Comparison of ENCODE assay signal across 13 cellular contexts in genomic region chr11:83725161-83725560, GRCh38.
DNase-seq lines count a peak whose midpoint lies in the region; ATAC-seq, FAIRE-seq and TF ChIP-seq lines count a peak whose summit lies in the region.
"Had no signal": no experiment of that assay in that cellular context is flagged by ENCODE, and none has a peak within 500 bp of the region (broad histone marks: within the 10 kb centered on the region; RNA-seq: fewer than 3 reads in every experiment).

No MANE protein-coding gene starts in this region.

- no peaks in the 10 kb centered on the region for H3K36me3 Mint-ChIP-seq in H9 (ENCODE audit: insufficient read depth in 1 of 3, low read depth in 3 of 3)

- H4K20me1 ChIP-seq in H9 (ENCODE audit: control insufficient read depth, insufficient read depth, insufficient read length) (peaks cover 2% of the 10 kb centered on the region), smooth muscle cell (ENCODE audit: low read depth) (no peaks in the 10 kb centered on the region)

- TF ChIP-seq EP300 in transverse colon (IDR thresholded peaks at IDR 0.05; ENCODE audit: low read depth) (no peak), tibial nerve (IDR thresholded peaks at IDR 0.05) (no peak)

- no peak overlapping the region for H4K5ac ChIP-seq in H9 (ENCODE audit: insufficient read length, low read depth, low read length)

- TF ChIP-seq CTCF in H9 (conservative IDR thresholded peaks at IDR 0.05) (no peak), kidney (IDR thresholded peaks at IDR 0.05; ENCODE audit: borderline replicate concordance, extremely low read depth, insufficient read depth) (no peak), smooth muscle cell (IDR thresholded peaks at IDR 0.05; ENCODE audit: borderline replicate concordance, insufficient read depth, poor library complexity, severe bottlenecking) (no peak), transverse colon (IDR thresholded peaks at IDR 0.05) (no peak), tibial nerve (IDR thresholded peaks at IDR 0.05) (no peak)

- H3K9ac ChIP-seq in H9 (ENCODE audit: extremely low read depth, insufficient read length, low read length) (peak overlapping the region; percentile 52), kidney (ENCODE audit: low read length in 2 of 2) (peak overlapping the region in 1 of 2 donors; percentile 13), smooth muscle cell (ENCODE audit: low read depth) (peak overlapping the region; percentile 19)

- no peak for TF ChIP-seq POLR2A in transverse colon (IDR thresholded peaks at IDR 0.05)
- TF ChIP-seq POLR2A in tibial nerve (IDR thresholded peaks at IDR 0.05), result no peak

- H3K4me1 ChIP-seq in H9 (ENCODE audit: insufficient read depth, low read length), result peaks cover 10% of the 10 kb centered on the region
- H3K4me1 ChIP-seq in kidney (ENCODE audit: control insufficient read depth in 1 of 2, insufficient read depth in 1 of 2, low read depth in 1 of 2, low read length in 2 of 2), result no peaks in the 10 kb centered on the region
- peaks cover 17% of the 10 kb centered on the region for H3K4me1 ChIP-seq in smooth muscle cell (ENCODE audit: low read depth)
- H3K4me1 ChIP-seq in transverse colon, result peaks cover 0 to 12% (median 0%) of the 10 kb centered on the region in 4 donors
- H3K4me1 ChIP-seq in tibial nerve, result peaks cover 0 to 9% (median 3%) of the 10 kb centered on the region in 4 donors

- ATAC-seq in HG02763 (IDR thresholded peaks at IDR 0.05; ENCODE audit: unreplicated experiment), result no peak
- ATAC-seq in GM21529 (IDR thresholded peaks at IDR 0.05; ENCODE audit: unreplicated experiment), result no peak
- ATAC-seq: activated T-cell treated with anti-CD3 and anti-CD28 coated beads, Interleukin-2, amount 50 U/mL, for 4 hours had no signal

- intact Hi-C loops in kidney (cut with DNase I) (no loop called here), transverse colon (cut with DNase I; ENCODE audit: low total_unique reads) (loop anchor here (10.0 kb wide), 1 partner anchor 430 kb away; no protein-coding TSS in a partner anchor)

- no peak overlapping the region for H4K8ac ChIP-seq in H9 (replicated peaks; ENCODE audit: insufficient read length, low read depth, low read length)

- no peak overlapping the region for H3K14ac ChIP-seq in H9 (ENCODE audit: insufficient read depth, low read length)

- H2AFZ ChIP-seq in H9 (ENCODE audit: low read length) (peak overlapping the region; percentile 49), smooth muscle cell (ENCODE audit: low read depth) (peak overlapping the region; percentile 73)

- no peak overlapping the region for H2BK15ac ChIP-seq in H9 (ENCODE audit: low read depth, low read length)

- no peak overlapping the region for H4K91ac ChIP-seq in H9 (ENCODE audit: insufficient read length, low read depth, low read length)

- H3K36me3 ChIP-seq in kidney (ENCODE audit: control insufficient read depth in 1 of 2, insufficient read depth in 2 of 2, low read length in 2 of 2), result no peaks in the 10 kb centered on the region
- H3K36me3 ChIP-seq in smooth muscle cell (ENCODE audit: low read depth), result no peaks in the 10 kb centered on the region
- no peaks in the 10 kb centered on the region for H3K36me3 ChIP-seq in transverse colon
- H3K36me3 ChIP-seq in tibial nerve, result no peaks in the 10 kb centered on the region

- no peak overlapping the region for H2BK12ac ChIP-seq in H9 (ENCODE audit: insufficient read length, low read depth, low read length)

- no peak overlapping the region for H2AK5ac ChIP-seq in H9 (ENCODE audit: insufficient read length, low read length)

- H3K18ac ChIP-seq in H9 (ENCODE audit: insufficient read length, low read depth, low read length), result no peak overlapping the region

- H3K23ac ChIP-seq in H9 (ENCODE audit: insufficient read length, low read depth, low read length), result no peak overlapping the region

- H3K79me2 ChIP-seq in H9 (ENCODE audit: insufficient read depth, low read length), result no peaks in the 10 kb centered on the region
- H3K79me2 ChIP-seq in smooth muscle cell (ENCODE audit: low read depth), result no peaks in the 10 kb centered on the region

- peak; percentile 34 for DNase-seq in H9
- DNase-seq in astrocyte of the hippocampus (ENCODE audit: low read depth, low spot score), result peak; percentile 32
- DNase-seq in kidney, result no peak
- no peak for DNase-seq in smooth muscle cell (lab: John Stamatoyannopoulos, UW; ENCODE audit: unreplicated experiment)
- DNase-seq in transverse colon, result no peak
- DNase-seq in tibial nerve (ENCODE audit: low spot score in 2 of 2), result no peak
- DNase-seq: activated T-cell treated with anti-CD3 and anti-CD28 coated beads, Interleukin-2, amount 50 U/mL, for 4 hours; NCI-H1436; stimulated activated CD4-positive, alpha-beta T cell treated with anti-CD3 and anti-CD28 coated beads, Interleukin-12 subunit alpha, Interleukin-12 subunit beta, amount 100 ng/mL, for 4 hours had no signal

- no peaks in the 10 kb centered on the region for H3K27me3 Mint-ChIP-seq in H9 (ENCODE audit: low read depth)

- H3K27ac Mint-ChIP-seq in H9, result peak overlapping the region; percentile 93 to 100 (median 96)

- no peak for FAIRE-seq in kidney (lab: Jason Lieb, UNC)
- FAIRE-seq: bronchial epithelial cell had no signal

- WGBS in H9 (ENCODE audit: extremely low coverage, insufficient read length, low lambda C conversion rate), result no CpG with 5 or more reads among the region's 6 CpGs
- WGBS in smooth muscle cell (ENCODE audit: low lambda C conversion rate), result 2% methylated on average over 6 of the region's 6 CpGs
- 15 to 28% methylated on average over 6 of the region's 6 CpGs for WGBS in transverse colon (ENCODE audit: low coverage in 1 of 2), 2 donors
- 9 to 10% methylated on average over 6 of the region's 6 CpGs for WGBS in tibial nerve, 2 donors

- in situ Hi-C loops in transverse colon (cut with MboI; ENCODE audit: low pct_ligation_motif_present in 1 of 4, low pct_unique_long_range_greater_than_20kb in 1 of 4, low sequenced_read_pairs in 3 of 4), result loop anchor here in 1 of 4 donors (10.0 kb wide), 1 partner anchor 430 kb away; no protein-coding TSS in a partner anchor

- no peaks in the 10 kb centered on the region for H3K9me3 ChIP-seq in H9 (ENCODE audit: control insufficient read depth, low read depth, low read length)
- H3K9me3 ChIP-seq in kidney (ENCODE audit: control insufficient read depth in 1 of 2, low read length in 2 of 2), result no peaks in the 10 kb centered on the region
- no peaks in the 10 kb centered on the region for H3K9me3 ChIP-seq in smooth muscle cell (replicated peaks; ENCODE audit: low read depth)
- no peaks in the 10 kb centered on the region for H3K9me3 ChIP-seq in transverse colon
- no peaks in the 10 kb centered on the region for H3K9me3 ChIP-seq in tibial nerve

- H3K27ac ChIP-seq in H9 (ENCODE audit: insufficient read length, low read depth, low read length), result peak overlapping the region; percentile 85
- H3K27ac ChIP-seq in kidney (ENCODE audit: low read depth in 2 of 2, low read length in 2 of 2), result no peak overlapping the region
- H3K27ac ChIP-seq in smooth muscle cell (ENCODE audit: low read depth), result peak overlapping the region; percentile 53
- peak overlapping the region in 2 of 4 donors; percentile 10 to 58 for H3K27ac ChIP-seq in transverse colon
- peak overlapping the region in 1 of 4 donors; percentile 2 for H3K27ac ChIP-seq in tibial nerve
- H3K27ac ChIP-seq: RWPE1 had no signal

- H3K79me1 ChIP-seq in H9 (ENCODE audit: insufficient read depth, low read depth, low read length, poor library complexity, severe bottlenecking), result no peaks in the 10 kb centered on the region

- peaks cover 4% of the 10 kb centered on the region for H3K23me2 ChIP-seq in H9 (ENCODE audit: insufficient read length, low read depth, low read length, poor library complexity, severe bottlenecking)

- H2BK120ac ChIP-seq in H9 (ENCODE audit: low read depth, low read length, poor library complexity, severe bottlenecking), result no peak overlapping the region

- H3K4me3 Mint-ChIP-seq in H9, result peak overlapping the region; percentile 51 to 82
- H3K4me3 Mint-ChIP-seq: activated T-cell treated with anti-CD3 and anti-CD28 coated beads, Interleukin-2, amount 50 U/mL, for 4 hours had no signal

- H3K27me3 ChIP-seq in H9 (ENCODE audit: insufficient read depth, low read length) (no peaks in the 10 kb centered on the region), smooth muscle cell (ENCODE audit: low read depth) (no peaks in the 10 kb centered on the region), transverse colon (no peaks in the 10 kb centered on the region), tibial nerve (no peaks in the 10 kb centered on the region)

- no peak overlapping the region for H2BK20ac ChIP-seq in H9 (ENCODE audit: low read depth, low read length, poor library complexity, severe bottlenecking)

- H3K4me2 ChIP-seq in H9 (ENCODE audit: insufficient read depth, insufficient read length, low read length) (peak overlapping the region; percentile 86), smooth muscle cell (peak overlapping the region; percentile 86)

- H3K4ac ChIP-seq in H9 (ENCODE audit: low read depth, low read length), result no peak overlapping the region

- peaks cover 14% of the 10 kb centered on the region for H3F3A ChIP-seq in smooth muscle cell (ENCODE audit: low read depth)

- H3K4me1 Mint-ChIP-seq in H9, result peaks cover 54 to 56% of the 10 kb centered on the region in 2 experiments

- no peak overlapping the region for H2BK5ac ChIP-seq in H9 (ENCODE audit: insufficient read length, low read length)

- no peak overlapping the region for H3K56ac ChIP-seq in H9 (ENCODE audit: insufficient read length, low read depth, low read length)

- H3K9me3 Mint-ChIP-seq in H9, result no peaks in the 10 kb centered on the region
- H3K9me3 Mint-ChIP-seq: activated T-cell treated with anti-CD3 and anti-CD28 coated beads, Interleukin-2, amount 50 U/mL, for 4 hours had no signal

- no peak overlapping the region for H3T11ph ChIP-seq in H9 (ENCODE audit: low read length)

- H3K4me3 ChIP-seq in kidney (ENCODE audit: low read length in 2 of 2), result peak overlapping the region; percentile 60 to 72
- peak overlapping the region; percentile 54 for H3K4me3 ChIP-seq in smooth muscle cell
- peak overlapping the region in 1 of 4 donors; percentile 13 for H3K4me3 ChIP-seq in transverse colon
- peak overlapping the region in 1 of 4 donors; percentile 45 for H3K4me3 ChIP-seq in tibial nerve

Comparison
In these comparisons a context has a peak if more than half of its experiments do, and no peak if none do; other contexts are left out.
1. DNase-seq: peak in H9 (single experiment) and astrocyte of the hippocampus (single experiment); none in kidney (single experiment), smooth muscle cell (single experiment), transverse colon (single experiment) and tibial nerve (0 of 2).
2. H3K27ac ChIP-seq: peak in H9 (single experiment) and smooth muscle cell (single experiment); none in kidney (0 of 2).